21 cellular contexts compared by ENCODE assay signal in genomic region chr12:128657378-128657777, GRCh38.
"Had no signal": no experiment of that assay in that cellular context is flagged by ENCODE, and none has a peak within 500 bp of the region (broad histone marks: within the 10 kb centered on the region; RNA-seq: fewer than 3 reads in every experiment).

No MANE protein-coding gene starts in this region.

- H3K4me1 Mint-ChIP-seq: stimulated activated naive CD8-positive, alpha-beta T cell treated with anti-CD3 and anti-CD28 coated beads, Interleukin-15, amount 100 ng/mL, for 72 hours had no signal

- FAIRE-seq: colon, frontal cortex, keratinocyte, pancreas, small intestine had no signal

- H3K27ac ChIP-seq: dorsolateral prefrontal cortex, lower lobe of right lung, neutrophil, pancreas, right lobe of liver, suprapubic skin, transverse colon, upper lobe of right lung, uterus had no signal

- H3K27ac Mint-ChIP-seq: stimulated activated naive CD8-positive, alpha-beta T cell treated with anti-CD3 and anti-CD28 coated beads, Interleukin-15, amount 100 ng/mL, for 72 hours had no signal

- H3K4me1 ChIP-seq: lower lobe of right lung, right lobe of liver, suprapubic skin, transverse colon, upper lobe of right lung, uterus had no signal

- H3K4me3 ChIP-seq: dorsolateral prefrontal cortex, lower lobe of right lung, pancreas, right lobe of liver, suprapubic skin, transverse colon, upper lobe of right lung, uterus had no signal

- DNase-seq: dorsolateral prefrontal cortex; effector CD4-positive, alpha-beta T cell; hypothalamus; left ventricle myocardium superior; lower lobe of right lung; pancreas; right lobe of liver; small intestine; stimulated activated CD4-positive, alpha-beta T cell treated with anti-CD3 and anti-CD28 coated beads, Interleukin-15, amount 100 ng/mL, for 24 hours; stimulated activated CD4-positive, alpha-beta T cell treated with anti-CD3 and anti-CD28 coated beads, Interleukin-4, amount 100 ng/mL, for 1 hour; stimulated activated CD8-positive, alpha-beta memory T cell treated with anti-CD3 and anti-CD28 coated beads, Interleukin-4, amount 100 ng/mL, for 48 hours; stimulated activated naive CD4-positive, alpha-beta T cell; stimulated activated naive CD8-positive, alpha-beta T cell treated with anti-CD3 and anti-CD28 coated beads, Interleukin-15, amount 100 ng/mL, for 72 hours; transverse colon; upper lobe of right lung; uterus had no signal

- H3K9me3 ChIP-seq: lower lobe of right lung, neutrophil, pancreas, right lobe of liver, suprapubic skin, transverse colon, upper lobe of right lung, uterus had no signal

- H3K27me3 ChIP-seq: pancreas, right lobe of liver, suprapubic skin, transverse colon, upper lobe of right lung, uterus had no signal

- H3K4me3 Mint-ChIP-seq: stimulated activated naive CD8-positive, alpha-beta T cell treated with anti-CD3 and anti-CD28 coated beads, Interleukin-15, amount 100 ng/mL, for 72 hours had no signal

- ATAC-seq: left ventricle myocardium superior; lower lobe of right lung; pancreas; right lobe of liver; stimulated activated naive CD8-positive, alpha-beta T cell treated with anti-CD3 and anti-CD28 coated beads, Interleukin-15, amount 100 ng/mL, for 72 hours; upper lobe of right lung had no signal

- H3K36me3 ChIP-seq: lower lobe of right lung, neutrophil, pancreas, right lobe of liver, suprapubic skin, transverse colon, upper lobe of right lung, uterus had no signal
